In the genomic region with DNA sequence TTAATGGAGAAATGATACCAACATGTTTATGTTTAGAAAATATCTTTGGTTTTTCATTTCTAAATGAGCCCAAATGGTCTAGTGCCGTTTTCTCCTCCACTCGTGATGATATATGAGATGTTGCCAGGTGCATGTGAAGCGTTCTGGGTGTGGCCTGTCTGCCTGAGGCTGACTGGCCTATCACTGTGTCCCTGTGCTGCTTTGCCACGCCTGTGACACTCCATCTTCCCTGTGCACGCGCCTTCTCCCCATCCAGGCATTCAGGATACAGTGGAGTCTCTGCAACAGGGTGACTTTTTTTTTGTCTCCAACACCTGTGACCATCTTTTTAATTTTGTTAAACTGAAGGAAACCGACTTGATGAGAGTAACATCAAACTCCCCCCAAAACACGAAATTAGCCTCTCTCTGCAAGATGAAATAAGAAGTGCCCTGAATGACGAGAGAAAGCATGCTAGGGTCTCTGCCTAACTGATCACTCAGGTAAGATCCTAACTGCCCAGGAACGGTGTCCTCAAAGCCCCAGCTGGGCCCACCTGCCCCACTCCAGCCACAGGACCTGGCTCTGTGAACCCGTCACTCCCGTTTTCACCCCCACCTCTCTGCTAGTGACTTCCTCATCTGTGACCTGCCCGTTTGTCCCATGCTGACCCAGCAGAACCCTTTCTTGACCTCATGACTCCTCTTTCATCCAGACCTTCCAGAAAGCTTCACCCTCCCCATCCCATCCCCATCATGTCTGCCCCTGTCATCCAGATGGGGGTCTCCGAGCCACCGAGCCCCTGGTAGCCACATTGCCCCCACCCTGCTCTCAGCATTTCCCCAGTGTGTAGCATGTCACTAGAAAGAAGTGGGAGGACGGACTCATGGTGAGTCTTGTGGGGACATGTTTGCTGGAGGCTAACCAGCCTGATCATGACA, we compare ENCODE assay signal across 15 cellular contexts. TPM values are rescaled to one million over a fixed set of nuclear protein-coding genes. Genes with fewer than 3 reads are reported as not detected.
DNase-seq lines count a peak whose midpoint lies in the region; ATAC-seq and TF ChIP-seq lines count a peak whose summit lies in the region.
"Had no signal": no experiment of that assay in that cellular context is flagged by ENCODE, and none has a peak within 500 bp of the region (broad histone marks: within the 10 kb centered on the region; RNA-seq: fewer than 3 reads in every experiment).

No MANE protein-coding gene starts in this region.

- 79% methylated on average over 16 of the region's 16 CpGs for WGBS in esophagus muscularis mucosa
- 71% methylated on average over 16 of the region's 16 CpGs for WGBS in prostate gland

- H3K9me3 ChIP-seq in esophagus muscularis mucosa (no peaks in the 10 kb centered on the region), prostate gland (no peaks in the 10 kb centered on the region)

- TF ChIP-seq CTCF in esophagus muscularis mucosa (IDR thresholded peaks at IDR 0.05) (no peak), prostate gland (IDR thresholded peaks at IDR 0.05) (no peak)

- H3K36me3 ChIP-seq in esophagus muscularis mucosa (peaks cover 10 to 55% (median 42%) of the 10 kb centered on the region in 4 donors), prostate gland (no peaks in the 10 kb centered on the region)

- TF ChIP-seq EP300 in esophagus muscularis mucosa (IDR thresholded peaks at IDR 0.05): no peak

- TF ChIP-seq POLR2A in esophagus muscularis mucosa (IDR thresholded peaks at IDR 0.05; ENCODE audit: low read depth) (no peak), prostate gland (IDR thresholded peaks at IDR 0.05) (no peak)

- H3K27ac ChIP-seq in esophagus muscularis mucosa (replicated peaks in 1 of 4): no peak overlapping the region
- H3K27ac ChIP-seq in prostate gland: no peak overlapping the region

- peaks cover 27 to 31% (median 30%) of the 10 kb centered on the region in 4 donors for H3K4me1 ChIP-seq in esophagus muscularis mucosa
- H3K4me1 ChIP-seq in prostate gland (replicated peaks): no peaks in the 10 kb centered on the region

- H3K4me3 ChIP-seq in esophagus muscularis mucosa (no peak overlapping the region), prostate gland (no peak overlapping the region)

- DNase-seq in activated effector memory CD4-positive, alpha-beta T cell treated with anti-CD3 and anti-CD28 coated beads, Interleukin-2, amount 50 U/mL, for 16 hours: peak; percentile 47
- DNase-seq in activated effector memory CD4-positive, alpha-beta T cell treated with Interleukin-2 at 50 U/mL for 16 hours: no peak
- DNase-seq in NCI-H748 (lab: John Stamatoyannopoulos, UW; ENCODE audit: unreplicated experiment) (peak; percentile 80), esophagus muscularis mucosa (ENCODE audit: extremely low spot score) (peak; percentile 31), ureter (ENCODE audit: low spot score) (peak; percentile 32), prostate gland (ENCODE audit: low spot score) (no peak)
- DNase-seq: ACHN; Calu3; effector memory CD8-positive, alpha-beta T cell; foreskin fibroblast; GOT3; NCI-H1694 treated with DMSO at 0.1 percent for 48 hours; stimulated activated naive CD4-positive, alpha-beta T cell treated with Interleukin-2 at 50 U/mL for 16 hours had no signal

- H3K27me3 ChIP-seq in esophagus muscularis mucosa (no peaks in the 10 kb centered on the region), prostate gland (replicated peaks; ENCODE audit: insufficient read depth) (no peaks in the 10 kb centered on the region)

- intact Hi-C loops in esophagus muscularis mucosa (cut with DNase I): no loop called here
- intact Hi-C loops in prostate gland (cut with DNase I): no loop called here

- ATAC-seq in HG03457 (IDR thresholded peaks at IDR 0.05; ENCODE audit: unreplicated experiment): no peak
- no peak for ATAC-seq in HG02885 (IDR thresholded peaks at IDR 0.05; ENCODE audit: poor library complexity, unreplicated experiment)
- ATAC-seq: effector memory CD8-positive, alpha-beta T cell had no signal

RNA-seq across cellular contexts. Expression of a gene that starts 33.2 kb away (rescaled TPM):
- total RNA-seq in esophagus muscularis mucosa: 10 to 100 TPM; 30.7 to 42.2 (median 32.1) TPM
- 54.9 TPM for total RNA-seq in ureter
- total RNA-seq in prostate gland: 10 to 100 TPM; 50.1 to 62.4 TPM

Comparison
In these comparisons a context has a peak if more than half of its experiments do, and no peak if none do; other contexts are left out.
1. DNase-seq: peak in activated effector memory CD4-positive, alpha-beta T cell treated with anti-CD3 and anti-CD28 coated beads, Interleukin-2, amount 50 U/mL, for 16 hours (single experiment), NCI-H748 (single experiment), esophagus muscularis mucosa (single experiment) and ureter (single experiment); none in activated effector memory CD4-positive, alpha-beta T cell treated with Interleukin-2 at 50 U/mL for 16 hours (single experiment) and prostate gland (single experiment).